10 cellular contexts compared by ENCODE assay signal in genomic region chr6:81075974-81076373, GRCh38.
DNase-seq lines count a peak whose midpoint lies in the region; ATAC-seq and TF ChIP-seq lines count a peak whose summit lies in the region.
"Had no signal": no experiment of that assay in that cellular context is flagged by ENCODE, and none has a peak within 500 bp of the region (broad histone marks: within the 10 kb centered on the region; RNA-seq: fewer than 3 reads in every experiment).

No MANE protein-coding gene starts in this region.

- H3K4me3 ChIP-seq in left ventricle myocardium inferior (no peak overlapping the region), right cardiac atrium (ENCODE audit: low read length) (no peak overlapping the region), upper lobe of right lung (no peak overlapping the region)
- H3K4me3 ChIP-seq: Peyer's patch had no signal

- peak; percentile 55 for TF ChIP-seq CTCF in left ventricle myocardium inferior (IDR thresholded peaks at IDR 0.05; ENCODE audit: borderline replicate concordance)
- TF ChIP-seq CTCF in upper lobe of right lung (IDR thresholded peaks at IDR 0.05), result peak; percentile 28

- H3K27me3 ChIP-seq in left ventricle myocardium inferior (ENCODE audit: low read depth) (no peaks in the 10 kb centered on the region), right cardiac atrium (ENCODE audit: control insufficient read depth, insufficient read depth) (no peaks in the 10 kb centered on the region), upper lobe of right lung (no peaks in the 10 kb centered on the region)
- H3K27me3 ChIP-seq: Peyer's patch had no signal

- H3K36me3 ChIP-seq in left ventricle myocardium inferior (no peaks in the 10 kb centered on the region), upper lobe of right lung (no peaks in the 10 kb centered on the region)
- H3K36me3 ChIP-seq: Peyer's patch had no signal

- DNase-seq in left ventricle myocardium inferior (no peak), right cardiac atrium (no peak), OCI-M1 (lab: John Stamatoyannopoulos, UW) (peak; percentile 52), foreskin melanocyte (peak; percentile 40), upper lobe of right lung (no peak)
- DNase-seq: DMS79 treated with DMSO at 0.1 percent for 48 hours, Peyer's patch had no signal

- no peak overlapping the region for H3K27ac ChIP-seq in left ventricle myocardium inferior (replicated peaks)
- H3K27ac ChIP-seq in right cardiac atrium (ENCODE audit: low read length), result no peak overlapping the region
- no peak overlapping the region for H3K27ac ChIP-seq in upper lobe of right lung
- H3K27ac ChIP-seq: Peyer's patch had no signal

- no peaks in the 10 kb centered on the region for H3K4me1 ChIP-seq in left ventricle myocardium inferior
- no peaks in the 10 kb centered on the region for H3K4me1 ChIP-seq in right cardiac atrium (ENCODE audit: control insufficient read depth, insufficient read depth, low read length)
- no peaks in the 10 kb centered on the region for H3K4me1 ChIP-seq in upper lobe of right lung
- H3K4me1 ChIP-seq: Peyer's patch had no signal

- H3K9me3 ChIP-seq in left ventricle myocardium inferior (replicated peaks) (no peaks in the 10 kb centered on the region), right cardiac atrium (ENCODE audit: control insufficient read depth, low read length) (no peaks in the 10 kb centered on the region), upper lobe of right lung (no peaks in the 10 kb centered on the region)
- H3K9me3 ChIP-seq: Peyer's patch had no signal

- intact Hi-C loops in left ventricle myocardium inferior (cut with micrococcal nuclease), result no loop called here
- intact Hi-C loops in right cardiac atrium (cut with DNase I), result no loop called here
- intact Hi-C loops in upper lobe of right lung (cut with DNase I), result no loop called here

- no peak for ATAC-seq in right cardiac atrium
- no peak for ATAC-seq in upper lobe of right lung
- ATAC-seq in HG03196 (IDR thresholded peaks at IDR 0.05; ENCODE audit: unreplicated experiment), result no peak
- ATAC-seq in HG02678 (IDR thresholded peaks at IDR 0.05; ENCODE audit: unreplicated experiment), result no peak
- ATAC-seq in HG02970 (IDR thresholded peaks at IDR 0.05; ENCODE audit: low FRiP score, unreplicated experiment), result no peak

- 61% methylated on average over 5 of the region's 5 CpGs for WGBS in right cardiac atrium

Comparison
In these comparisons a context has a peak if more than half of its experiments do, and no peak if none do; other contexts are left out.
1. DNase-seq: peak in OCI-M1 (single experiment) and foreskin melanocyte (single experiment); none in left ventricle myocardium inferior (single experiment), right cardiac atrium (0 of 3) and upper lobe of right lung (single experiment).